Comparison of ENCODE assay signal across 24 cellular contexts in genomic region chr5:168819004-168819626, GRCh38.
DNase-seq lines count a peak whose midpoint lies in the region; ATAC-seq and TF ChIP-seq lines count a peak whose summit lies in the region.
"Had no signal": no experiment of that assay in that cellular context is flagged by ENCODE, and none has a peak within 500 bp of the region (broad histone marks: within the 10 kb centered on the region; RNA-seq: fewer than 3 reads in every experiment).

No MANE protein-coding gene starts in this region.

- H2AK5ac ChIP-seq in H9 (ENCODE audit: insufficient read length, low read length): no peak overlapping the region

- H3K18ac ChIP-seq in H9 (ENCODE audit: insufficient read length, low read depth, low read length): no peak overlapping the region

- no peak overlapping the region for H3K56ac ChIP-seq in H9 (ENCODE audit: insufficient read length, low read depth, low read length)

- H3K27ac ChIP-seq in neural progenitor cell (no peak overlapping the region), H9 (ENCODE audit: insufficient read length, low read depth, low read length) (no peak overlapping the region), body of pancreas (no peak overlapping the region)
- H3K27ac ChIP-seq: HL-60, RWPE1, SK-N-MC had no signal

- H4K91ac ChIP-seq in H9 (ENCODE audit: insufficient read length, low read depth, low read length): no peak overlapping the region

- H2BK12ac ChIP-seq in H9 (ENCODE audit: insufficient read length, low read depth, low read length): no peak overlapping the region

- no peaks in the 10 kb centered on the region for H3K79me2 ChIP-seq in neural progenitor cell (ENCODE audit: low read depth)
- no peaks in the 10 kb centered on the region for H3K79me2 ChIP-seq in H9 (ENCODE audit: insufficient read depth, low read length)

- H4K20me1 ChIP-seq in neural progenitor cell (ENCODE audit: low read depth): peaks cover 11% of the 10 kb centered on the region
- H4K20me1 ChIP-seq in H9 (ENCODE audit: control insufficient read depth, insufficient read depth, insufficient read length): no peaks in the 10 kb centered on the region

- H3K23me2 ChIP-seq in H9 (ENCODE audit: insufficient read length, low read depth, low read length, poor library complexity, severe bottlenecking): no peaks in the 10 kb centered on the region

- H3K4me3 Mint-ChIP-seq in neural progenitor cell (peak overlapping the region; percentile 70), H9 (no peak overlapping the region), natural killer cell (no peak overlapping the region)
- H3K4me3 Mint-ChIP-seq: activated naive CD4-positive, alpha-beta T cell treated with anti-CD3 and anti-CD28 coated beads for 36 hours; activated T-cell treated with anti-CD3 and anti-CD28 coated beads, Interleukin-2, amount 50 U/mL, for 4 hours; dendritic cell treated with granulocyte-macrophage colony-stimulating factor and Interleukin-4, amounts not matched to agents 40 ng/mL and 50 ng/mL, for 4 days; T-helper 17 cell had no signal

- H3K23ac ChIP-seq in H9 (ENCODE audit: insufficient read length, low read depth, low read length): no peak overlapping the region

- H3K4me1 ChIP-seq in neural progenitor cell (peaks cover 26% of the 10 kb centered on the region), H9 (ENCODE audit: insufficient read depth, low read length) (peaks cover 5% of the 10 kb centered on the region), body of pancreas (no peaks in the 10 kb centered on the region)

- H3K27me3 ChIP-seq in neural progenitor cell (peaks cover 36% of the 10 kb centered on the region), H9 (ENCODE audit: insufficient read depth, low read length) (no peaks in the 10 kb centered on the region), body of pancreas (no peaks in the 10 kb centered on the region)

- H3K4ac ChIP-seq in H9 (ENCODE audit: low read depth, low read length): no peak overlapping the region

- H2BK15ac ChIP-seq in H9 (ENCODE audit: low read depth, low read length): no peak overlapping the region

- DNase-seq in NCI-H1105 treated with DMSO at 0.1 percent for 48 hours (lab: John Stamatoyannopoulos, UW): peak; percentile 30
- DNase-seq in NCI-H1105 (lab: John Stamatoyannopoulos, UW): no peak
- peak; percentile 23 for DNase-seq in NCI-H2029 treated with DMSO at 0.1 percent for 48 hours (lab: John Stamatoyannopoulos, UW)
- DNase-seq in epithelial cell of proximal tubule (ENCODE audit: low read depth): no peak
- peak; percentile 74 for DNase-seq in neural progenitor cell (ENCODE audit: low spot score)
- DNase-seq in H9: no peak
- no peak for DNase-seq in body of pancreas
- DNase-seq in natural killer cell: no peak
- DNase-seq: 8988T; activated CD4-positive, alpha-beta T cell treated with anti-CD3 and anti-CD28 coated beads for 48 hours; activated naive CD4-positive, alpha-beta T cell treated with anti-CD3 and anti-CD28 coated beads for 36 hours; activated T-cell treated with anti-CD3 and anti-CD28 coated beads, Interleukin-2, amount 50 U/mL, for 4 hours; CD8-positive, alpha-beta memory T cell; islet precursor cell; NCI-H2171; NCI-H526 treated with DMSO at 0.1 percent for 48 hours; small intestine; stimulated activated CD4-positive, alpha-beta T cell treated with anti-CD3 and anti-CD28 coated beads, Interleukin-2, amount 100 ng/mL, for 24 hours; T-helper 17 cell had no signal

- no peak overlapping the region for H3K14ac ChIP-seq in H9 (ENCODE audit: insufficient read depth, low read length)

- H3K4me1 Mint-ChIP-seq in neural progenitor cell (peaks cover 43% of the 10 kb centered on the region), H9 (peaks cover 22 to 25% of the 10 kb centered on the region in 2 experiments), natural killer cell (no peaks in the 10 kb centered on the region)
- H3K4me1 Mint-ChIP-seq: CD8-positive, alpha-beta memory T cell; T-helper 17 cell had no signal

- no peak overlapping the region for H4K5ac ChIP-seq in H9 (ENCODE audit: insufficient read length, low read depth, low read length)

- no peak overlapping the region for H2BK5ac ChIP-seq in H9 (ENCODE audit: insufficient read length, low read length)

- H3K27ac Mint-ChIP-seq in neural progenitor cell (peak overlapping the region; percentile 86), H9 (no peak overlapping the region; a peak in 1 of 7 replicates), natural killer cell (no peak overlapping the region)
- H3K27ac Mint-ChIP-seq: activated naive CD4-positive, alpha-beta T cell treated with anti-CD3 and anti-CD28 coated beads for 36 hours; CD8-positive, alpha-beta memory T cell; dendritic cell treated with granulocyte-macrophage colony-stimulating factor and Interleukin-4, amounts not matched to agents 40 ng/mL and 50 ng/mL, for 4 days; T-helper 17 cell had no signal

- H3K9me3 ChIP-seq in neural progenitor cell (ENCODE audit: low read depth): no peaks in the 10 kb centered on the region
- H3K9me3 ChIP-seq in H9 (ENCODE audit: control insufficient read depth, low read depth, low read length): no peaks in the 10 kb centered on the region
- H3K9me3 ChIP-seq in body of pancreas: no peaks in the 10 kb centered on the region

- no peaks in the 10 kb centered on the region for H3K9me3 Mint-ChIP-seq in neural progenitor cell
- H3K9me3 Mint-ChIP-seq in H9: no peaks in the 10 kb centered on the region
- H3K9me3 Mint-ChIP-seq in natural killer cell: no peaks in the 10 kb centered on the region
- H3K9me3 Mint-ChIP-seq: activated naive CD4-positive, alpha-beta T cell treated with anti-CD3 and anti-CD28 coated beads for 36 hours; activated T-cell treated with anti-CD3 and anti-CD28 coated beads, Interleukin-2, amount 50 U/mL, for 4 hours; CD8-positive, alpha-beta memory T cell; dendritic cell treated with granulocyte-macrophage colony-stimulating factor and Interleukin-4, amounts not matched to agents 40 ng/mL and 50 ng/mL, for 4 days had no signal

- H3K4me3 ChIP-seq in epithelial cell of proximal tubule (ENCODE audit: low read depth, low read length): peak overlapping the region; percentile 25
- H3K4me3 ChIP-seq in neural progenitor cell: no peak overlapping the region
- H3K4me3 ChIP-seq in body of pancreas: no peak overlapping the region
- H3K4me3 ChIP-seq: lung, SK-N-MC had no signal

- no peak overlapping the region for H3T11ph ChIP-seq in H9 (ENCODE audit: low read length)

- H3K79me1 ChIP-seq in H9 (ENCODE audit: insufficient read depth, low read depth, low read length, poor library complexity, severe bottlenecking): no peaks in the 10 kb centered on the region

- H2AFZ ChIP-seq in neural progenitor cell (replicated peaks) (no peak overlapping the region), H9 (ENCODE audit: low read length) (no peak overlapping the region)

- no peak overlapping the region for H2BK20ac ChIP-seq in H9 (ENCODE audit: low read depth, low read length, poor library complexity, severe bottlenecking)

- peaks cover 2% of the 10 kb centered on the region for H3K27me3 Mint-ChIP-seq in neural progenitor cell (ENCODE audit: insufficient read depth, low read depth)
- H3K27me3 Mint-ChIP-seq in H9 (ENCODE audit: low read depth): peaks cover 50% of the 10 kb centered on the region
- peaks cover 0 to 11% of the 10 kb centered on the region in 2 donors for H3K27me3 Mint-ChIP-seq in natural killer cell (ENCODE audit: low read depth in 2 of 2)

- no peak for TF ChIP-seq POLR2A in body of pancreas (IDR thresholded peaks at IDR 0.05)

- H3K4me2 ChIP-seq in neural progenitor cell (peak overlapping the region; percentile 58), H9 (ENCODE audit: insufficient read depth, insufficient read length, low read length) (no peak overlapping the region)

- H3K36me3 ChIP-seq in neural progenitor cell: no peaks in the 10 kb centered on the region
- H3K36me3 ChIP-seq in body of pancreas (replicated peaks in 1 of 2; ENCODE audit: insufficient read depth in 1 of 2, low read depth in 2 of 2): no peaks in the 10 kb centered on the region

- peaks cover 10% of the 10 kb centered on the region for H3F3A ChIP-seq in neural progenitor cell (ENCODE audit: low read depth)

- H4K8ac ChIP-seq in H9 (replicated peaks; ENCODE audit: insufficient read length, low read depth, low read length): no peak overlapping the region

- ATAC-seq in body of pancreas (no peak), natural killer cell (no peak)
- ATAC-seq: activated T-cell treated with anti-CD3 and anti-CD28 coated beads, Interleukin-2, amount 50 U/mL, for 4 hours; T-helper 17 cell had no signal

- WGBS in H9 (ENCODE audit: extremely low coverage, insufficient read length, low lambda C conversion rate): no CpG with 5 or more reads among the region's 17 CpGs
- 39 to 44% methylated on average over 17 of the region's 17 CpGs for WGBS in body of pancreas, 2 donors

- intact Hi-C loops in body of pancreas (cut with DNase I): no loop called here
- intact Hi-C loops in natural killer cell (cut with micrococcal nuclease): no loop called here

- H3K9ac ChIP-seq in neural progenitor cell (no peak overlapping the region), H9 (ENCODE audit: extremely low read depth, insufficient read length, low read length) (no peak overlapping the region)

- H3K36me3 Mint-ChIP-seq in neural progenitor cell: no peaks in the 10 kb centered on the region
- H3K36me3 Mint-ChIP-seq in H9 (ENCODE audit: insufficient read depth in 1 of 3, low read depth in 3 of 3): no peaks in the 10 kb centered on the region
- H3K36me3 Mint-ChIP-seq in natural killer cell: no peaks in the 10 kb centered on the region
- H3K36me3 Mint-ChIP-seq: CD8-positive, alpha-beta memory T cell had no signal

- no peak overlapping the region for H2BK120ac ChIP-seq in H9 (ENCODE audit: low read depth, low read length, poor library complexity, severe bottlenecking)

- TF ChIP-seq CTCF in epithelial cell of proximal tubule (conservative IDR thresholded peaks at IDR 0.05; ENCODE audit: low read depth, low read length) (no peak), neural progenitor cell (IDR thresholded peaks at IDR 0.05) (no peak), H9 (conservative IDR thresholded peaks at IDR 0.05) (no peak), body of pancreas (IDR thresholded peaks at IDR 0.05) (no peak), natural killer cell (IDR thresholded peaks at IDR 0.05) (no peak)

Comparison
In these comparisons a context has a peak if more than half of its experiments do, and no peak if none do; other contexts are left out.
1. DNase-seq: peak in NCI-H1105 treated with DMSO at 0.1 percent for 48 hours (single experiment), NCI-H2029 treated with DMSO at 0.1 percent for 48 hours (single experiment) and neural progenitor cell (single experiment); none in NCI-H1105 (single experiment), epithelial cell of proximal tubule (single experiment), H9 (single experiment), body of pancreas (0 of 4) and natural killer cell (single experiment).